In genomic region chr15:69919816-69920215, GRCh38 we compare ENCODE assay signal across 14 cellular contexts.
DNase-seq lines count a peak whose midpoint lies in the region; ATAC-seq and TF ChIP-seq lines count a peak whose summit lies in the region.
"Had no signal": no experiment of that assay in that cellular context is flagged by ENCODE, and none has a peak within 500 bp of the region (broad histone marks: within the 10 kb centered on the region; RNA-seq: fewer than 3 reads in every experiment).

No MANE protein-coding gene starts in this region.

- H3K27me3 ChIP-seq in uterus = no peaks in the 10 kb centered on the region
- H3K27me3 ChIP-seq: adrenal gland had no signal

- POLR2A ChIA-PET in OCI-LY7 (lab: Charles Lee) = interaction anchor here (0.5 to 2.2 kb wide), 6 partner anchors 8 to 186 kb away, joined by 3 to 4 read pairs (median 3); no protein-coding TSS in a partner anchor

- H3K4me1 ChIP-seq in OCI-LY7 (ENCODE audit: insufficient read depth, low read length, poor library complexity, severe bottlenecking) = peaks cover 57% of the 10 kb centered on the region
- no peaks in the 10 kb centered on the region for H3K4me1 ChIP-seq in uterus
- H3K4me1 ChIP-seq: adrenal gland had no signal

- H3K4me2 ChIP-seq in OCI-LY7 (ENCODE audit: low read length) = peak overlapping the region; percentile 73

- intact Hi-C loops in OCI-LY7 (cut with micrococcal nuclease; ENCODE audit: unreplicated experiment) (loop anchor here (2.0 kb wide), 1 partner anchor 179 kb away; no protein-coding TSS in a partner anchor), uterus (cut with DNase I; ENCODE audit: low total_unique reads) (no loop called here)

- H3K27ac ChIP-seq in OCI-LY7 (ENCODE audit: low read depth, low read length, poor library complexity, severe bottlenecking) = peak overlapping the region; percentile 86
- no peak overlapping the region for H3K27ac ChIP-seq in uterus
- H3K27ac ChIP-seq: adrenal gland had no signal

- no peak for TF ChIP-seq POLR2A in uterus (IDR thresholded peaks at IDR 0.05)

- no TSS peak for BruUV-seq in OCI-LY7 (replicated peaks; lab: Mats Ljungman, UMichigan)

- CTCF ChIA-PET in OCI-LY7 (lab: Charles Lee; ENCODE audit: unreplicated experiment) = no interaction called here

- no peaks in the 10 kb centered on the region for H3K9me2 ChIP-seq in OCI-LY7 (ENCODE audit: insufficient read depth, low read length)

- H3K9me3 ChIP-seq in OCI-LY7 (ENCODE audit: low read length) (peaks cover 15% of the 10 kb centered on the region), uterus (no peaks in the 10 kb centered on the region)

- H4K20me1 ChIP-seq in OCI-LY7 (ENCODE audit: insufficient read depth, low read length) = no peaks in the 10 kb centered on the region

- H3K36me3 ChIP-seq in OCI-LY7 (ENCODE audit: insufficient read depth, low read length) (peaks cover under 1% of the 10 kb centered on the region; the same call in 1 of the 2 replicates), uterus (no peaks in the 10 kb centered on the region)
- H3K36me3 ChIP-seq: adrenal gland had no signal

- H2AFZ ChIP-seq in OCI-LY7 (ENCODE audit: low read length) = peak overlapping the region; percentile 60; the same call in 1 of the 2 replicates

- DNase-seq in D341Med (ENCODE audit: low spot score) (peak; percentile 75), NAMALWA (ENCODE audit: low spot score) (peak; percentile 20), OCI-LY7 (ENCODE audit: low spot score) (peak; percentile 82), iPS-NIHi11 (ENCODE audit: low spot score) (peak; percentile 81), OCI-M2 (lab: John Stamatoyannopoulos, UW; ENCODE audit: unreplicated experiment) (no peak), uterus (no peak)
- DNase-seq: activated CD4-positive, alpha-beta memory T cell treated with anti-CD3 and anti-CD28 coated beads, Interleukin-2, amount 10 ng/mL, durations not matched to agents 7 days and 5 days; adrenal gland; foreskin melanocyte; immature natural killer cell; NCI-H1436; nephron progenitor cell had no signal

- no peak for ATAC-seq in GM21447 (IDR thresholded peaks at IDR 0.05; ENCODE audit: unreplicated experiment)
- ATAC-seq in GM18907 (IDR thresholded peaks at IDR 0.05; ENCODE audit: unreplicated experiment) = no peak

- H3K4me3 ChIP-seq in OCI-LY7 (ENCODE audit: low read depth, low read length, poor library complexity, severe bottlenecking) = peak overlapping the region; percentile 23
- H3K4me3 ChIP-seq in uterus = no peak overlapping the region
- H3K4me3 ChIP-seq: adrenal gland had no signal

- TF ChIP-seq CTCF in OCI-LY7 (conservative IDR thresholded peaks at IDR 0.05; ENCODE audit: low read length) = no peak
- no peak for TF ChIP-seq CTCF in uterus (IDR thresholded peaks at IDR 0.05)

- H3K79me2 ChIP-seq in OCI-LY7 (ENCODE audit: insufficient read depth, low read depth, low read length) = no peaks in the 10 kb centered on the region

Comparison
In these comparisons a context has a peak if more than half of its experiments do, and no peak if none do; other contexts are left out.
1. DNase-seq: peak in D341Med (single experiment), NAMALWA (single experiment), OCI-LY7 (single experiment) and iPS-NIHi11 (single experiment); none in OCI-M2 (single experiment) and uterus (0 of 2).